27 cellular contexts compared by ENCODE assay signal in genomic region chr1:205497351-205497750, GRCh38. TPM values are rescaled to one million over a fixed set of nuclear protein-coding genes. Genes with fewer than 3 reads are reported as not detected.
A peak's percentile ranks its signal among the peaks of the same experiment; 100 is the strongest.
DNase-seq lines count a peak whose midpoint lies in the region; ATAC-seq, FAIRE-seq and TF ChIP-seq lines count a peak whose summit lies in the region.
"Had no signal": no experiment of that assay in that cellular context is flagged by ENCODE, and none has a peak within 500 bp of the region (broad histone marks: within the 10 kb centered on the region; RNA-seq: fewer than 3 reads in every experiment).

No MANE protein-coding gene starts in this region.

- H3K27ac ChIP-seq in SJCRH30, result no peak overlapping the region
- H3K27ac ChIP-seq: RWPE1 had no signal

- no peak for TF ChIP-seq CTCF in mucosa of descending colon (IDR thresholded peaks at IDR 0.05)

- DNase-seq in NCI-H1092 treated with DMSO at 0.1 percent for 48 hours (lab: John Stamatoyannopoulos, UW) (peak; percentile 97), NCI-H2029 (lab: John Stamatoyannopoulos, UW) (peak; percentile 50), NCI-H748 treated with DMSO at 0.1 percent for 48 hours (lab: John Stamatoyannopoulos, UW) (peak; percentile 4), mucosa of descending colon (peak in 1 of 3 donors; percentile 19), GM19239 (ENCODE audit: insufficient read length, low spot score) (no peak), pons (ENCODE audit: low spot score) (no peak), SJCRH30 (no peak)
- DNase-seq: activated CD8-positive, alpha-beta T cell treated with anti-CD3 and anti-CD28 coated beads for 36 hours; activated naive CD4-positive, alpha-beta T cell treated with Interleukin-2 at 50 U/mL for 16 hours; amygdala; central memory CD4-positive, alpha-beta T cell; IMR-90; kidney; mammary epithelial cell; naive B cell; occipital lobe; retina; stimulated activated CD4-positive, alpha-beta T cell treated with anti-CD3 and anti-CD28 coated beads, Interleukin-12 subunit alpha, Interleukin-12 subunit beta, amount 100 ng/mL, for 4 hours; stimulated activated CD8-positive, alpha-beta memory T cell treated with anti-CD3 and anti-CD28 coated beads, Interleukin-4, amount 100 ng/mL, for 48 hours; T1000 had no signal

- ATAC-seq in mucosa of descending colon (peak; percentile 43), GM21723 (IDR thresholded peaks at IDR 0.05; ENCODE audit: unreplicated experiment) (no peak)
- ATAC-seq: activated CD4-positive, CD25-positive, alpha-beta regulatory T cell treated with anti-CD3 and anti-CD28 coated beads, Interleukin-2, amount 50 U/mL, for 24 hours; activated CD8-positive, alpha-beta T cell treated with anti-CD3 and anti-CD28 coated beads for 36 hours; esophagus mucosa had no signal

- 0 out of 2 replicates have a peak, but pooled peaks cover 5% of the 10 kb centered on the region for H3K27me3 ChIP-seq in SJCRH30

- H3K4me3 ChIP-seq in mucosa of descending colon (no peak overlapping the region), SJCRH30 (no peak overlapping the region)

- FAIRE-seq in GM19239 (lab: Jason Lieb, UNC), result no peak
- FAIRE-seq: frontal cortex, kidney, urothelium cell line had no signal

- intact Hi-C loops in mucosa of descending colon (cut with DNase I, micrococcal nuclease), result no loop called here

- H3K4me1 ChIP-seq in mucosa of descending colon (ENCODE audit: low read depth), result peaks cover 18% of the 10 kb centered on the region
- peaks cover 13% of the 10 kb centered on the region for H3K4me1 ChIP-seq in SJCRH30

- H3K36me3 ChIP-seq in mucosa of descending colon (ENCODE audit: low read depth) (no peaks in the 10 kb centered on the region), SJCRH30 (no peaks in the 10 kb centered on the region)

- H3K9me3 ChIP-seq in mucosa of descending colon (no peaks in the 10 kb centered on the region), SJCRH30 (replicated peaks) (no peaks in the 10 kb centered on the region)

RNA-seq across cellular contexts. Expression of gene CDK18, which starts 7.1 kb away (rescaled TPM):
- total RNA-seq in mucosa of descending colon, result 10 to 100 TPM; 32.1 to 41.2 (median 37.0) TPM
- total RNA-seq in SJCRH30 (2014; rRNA removed; shearing (Covaris generic)), result 1.1 and 2.1 TPM in 2 replicates

RNA-seq across cellular contexts. Expression of gene BLACAT1, which starts 41.5 kb away (rescaled TPM):
- total RNA-seq in mucosa of descending colon, result under 1 TPM; 0.14 to 0.46 (median 0.19) TPM
- 1.1 and 1.4 TPM in 2 replicates for total RNA-seq in SJCRH30 (2014; rRNA removed; shearing (Covaris generic))
- total RNA-seq: subcutaneous adipose tissue had no signal

Comparison
In these comparisons a context has a peak if more than half of its experiments do, and no peak if none do; other contexts are left out.
1. DNase-seq: peak in NCI-H1092 treated with DMSO at 0.1 percent for 48 hours (single experiment), NCI-H2029 (single experiment) and NCI-H748 treated with DMSO at 0.1 percent for 48 hours (single experiment); none in GM19239 (single experiment), pons (single experiment) and SJCRH30 (0 of 2).
2. RNA of gene CDK18, which starts 7.1 kb away (total RNA-seq): 32.1 to 41.2 TPM in mucosa of descending colon; 1.1 to 2.1 TPM in SJCRH30; every median in the first group is over 10 times any median in the second.